11 cellular contexts compared by ENCODE assay signal in genomic region chr17:49616546-49617205, GRCh38. TPM values are rescaled to one million over a fixed set of nuclear protein-coding genes. Genes with fewer than 3 reads are reported as not detected.
DNase-seq lines count a peak whose midpoint lies in the region; ATAC-seq and TF ChIP-seq lines count a peak whose summit lies in the region.
"Had no signal": no experiment of that assay in that cellular context is flagged by ENCODE, and none has a peak within 500 bp of the region (broad histone marks: within the 10 kb centered on the region; RNA-seq: fewer than 3 reads in every experiment).

No MANE protein-coding gene starts in this region.

- 67 to 72% (median 68%) methylated on average over 10 of the region's 10 CpGs for WGBS in adrenal gland, 4 donors
- 21 to 37% methylated on average over 10 of the region's 10 CpGs for WGBS in heart right ventricle, 2 donors

- peaks cover 14 to 41% (median 24%) of the 10 kb centered on the region in 5 donors for H3K36me3 Mint-ChIP-seq in naive thymus-derived CD4-positive, alpha-beta T cell

- TF ChIP-seq POLR2A in adrenal gland (IDR thresholded peaks at IDR 0.05) (no peak), gastrocnemius medialis (IDR thresholded peaks at IDR 0.05) (no peak)

- H3K27me3 ChIP-seq in adrenal gland (no peaks in the 10 kb centered on the region), heart right ventricle (no peaks in the 10 kb centered on the region), gastrocnemius medialis (no peaks in the 10 kb centered on the region)
- H3K27me3 ChIP-seq in naive thymus-derived CD4-positive, alpha-beta T cell (ENCODE audit: control insufficient read depth in 2 of 2, insufficient read depth in 2 of 2, low read length in 2 of 2), result no peaks in the 10 kb centered on the region

- H3K4me3 Mint-ChIP-seq in naive thymus-derived CD4-positive, alpha-beta T cell, result no peak overlapping the region
- H3K4me3 Mint-ChIP-seq: nephron had no signal

- intact Hi-C loops in adrenal gland (cut with DNase I) (no loop called here), heart right ventricle (cut with DNase I) (loop anchor here in 6 of 10 donors (2.0 to 10.0 kb wide), 5 partner anchors 39 to 76 kb away; partner anchors contain the start of genes SPOP (in 3 of the 6) and NXPH3 (in 2 of the 6)), gastrocnemius medialis (cut with DNase I; ENCODE audit: low total_unique reads) (no loop called here)
- intact Hi-C loops in naive thymus-derived CD4-positive, alpha-beta T cell (cut with micrococcal nuclease), result loop anchor here in 1 of 2 donors (5.0 kb wide), 1 partner anchor 81 kb away; no protein-coding TSS in a partner anchor

- H3K36me3 ChIP-seq in adrenal gland (replicated peaks in 1 of 2) (peaks cover 0 to 46% of the 10 kb centered on the region in 2 donors), heart right ventricle (peaks cover 0 to 90% (median 26%) of the 10 kb centered on the region in 9 donors), gastrocnemius medialis (peaks cover 0 to 44% of the 10 kb centered on the region in 2 donors)
- peaks cover 15 to 71% (median 33%) of the 10 kb centered on the region in 3 experiments for H3K36me3 ChIP-seq in naive thymus-derived CD4-positive, alpha-beta T cell (ENCODE audit: control insufficient read depth in 2 of 3, insufficient read depth in 3 of 3, low read length in 3 of 3)

- ATAC-seq in heart right ventricle (peak; percentile 81 to 92 (median 84)), gastrocnemius medialis (peak; percentile 51 to 69), HG02840 (IDR thresholded peaks at IDR 0.05; ENCODE audit: low FRiP score, unreplicated experiment) (no peak)
- ATAC-seq in naive thymus-derived CD4-positive, alpha-beta T cell, result no peak

- DNase-seq in GM04504 (ENCODE audit: low read depth), result peak; percentile 64
- DNase-seq in adrenal gland, result peak in 6 of 7 donors; percentile 23 to 67 (median 43)
- DNase-seq in heart right ventricle, result peak; percentile 65 to 74
- DNase-seq in gastrocnemius medialis, result peak; percentile 49 to 75
- no peak for DNase-seq in NCI-H1930 (lab: John Stamatoyannopoulos, UW)
- DNase-seq in naive thymus-derived CD4-positive, alpha-beta T cell, result no peak
- DNase-seq in NCI-H69 (lab: John Stamatoyannopoulos, UW), result no peak
- DNase-seq: GDM1 had no signal

- H3K9me3 ChIP-seq in adrenal gland (replicated peaks in 1 of 3), result no peaks in the 10 kb centered on the region
- H3K9me3 ChIP-seq in heart right ventricle, result no peaks in the 10 kb centered on the region
- no peaks in the 10 kb centered on the region for H3K9me3 ChIP-seq in gastrocnemius medialis
- no peaks in the 10 kb centered on the region for H3K9me3 ChIP-seq in naive thymus-derived CD4-positive, alpha-beta T cell (ENCODE audit: control insufficient read depth in 2 of 3, low read length in 3 of 3)

- TF ChIP-seq CTCF in adrenal gland (IDR thresholded peaks at IDR 0.05) (no peak), heart right ventricle (IDR thresholded peaks at IDR 0.05) (no peak), gastrocnemius medialis (IDR thresholded peaks at IDR 0.05 in 4 of 5, conservative IDR thresholded peaks at IDR 0.05 in 1 of 5) (no peak)

- peak overlapping the region in 2 of 5 donors; percentile 4 to 16 for H3K27ac ChIP-seq in adrenal gland
- peak overlapping the region in 9 of 10 donors; percentile 2 to 70 (median 59) for H3K27ac ChIP-seq in heart right ventricle
- H3K27ac ChIP-seq in gastrocnemius medialis, result peak overlapping the region; percentile 49 to 73 (median 67)
- no peak overlapping the region for H3K27ac ChIP-seq in naive thymus-derived CD4-positive, alpha-beta T cell (ENCODE audit: low read depth, low read length)

- CTCF ChIA-PET in naive thymus-derived CD4-positive, alpha-beta T cell (lab: Charles Lee), result interaction anchor here (1.5 kb wide), 1 partner anchor 15 kb away, joined by 4 read pairs; no protein-coding TSS in a partner anchor

- H3K27me3 Mint-ChIP-seq in naive thymus-derived CD4-positive, alpha-beta T cell, result no peaks in the 10 kb centered on the region

- peak overlapping the region in 1 of 9 donors; percentile 20 for H3K27ac Mint-ChIP-seq in naive thymus-derived CD4-positive, alpha-beta T cell

- no peak overlapping the region for H3K4me3 ChIP-seq in adrenal gland
- H3K4me3 ChIP-seq in heart right ventricle, result peak overlapping the region in 1 of 10 donors; percentile 3
- H3K4me3 ChIP-seq in gastrocnemius medialis, result no peak overlapping the region
- H3K4me3 ChIP-seq in naive thymus-derived CD4-positive, alpha-beta T cell (ENCODE audit: low read length), result no peak overlapping the region

- peaks cover 0 to 14% (median 10%) of the 10 kb centered on the region in 7 donors for H3K4me1 Mint-ChIP-seq in naive thymus-derived CD4-positive, alpha-beta T cell

- POLR2A ChIA-PET in naive thymus-derived CD4-positive, alpha-beta T cell (lab: Charles Lee), result no interaction called here

- H3K9me3 Mint-ChIP-seq in naive thymus-derived CD4-positive, alpha-beta T cell, result no peaks in the 10 kb centered on the region
- H3K9me3 Mint-ChIP-seq: nephron had no signal

- in situ Hi-C loops in gastrocnemius medialis (cut with MboI; ENCODE audit: low sequenced_read_pairs in 4 of 4), result no loop called here

- peaks cover 0 to 41% of the 10 kb centered on the region in 2 donors for H3K4me1 ChIP-seq in adrenal gland (replicated peaks in 1 of 2)
- peaks cover 4 to 70% (median 42%) of the 10 kb centered on the region in 9 donors for H3K4me1 ChIP-seq in heart right ventricle
- H3K4me1 ChIP-seq in gastrocnemius medialis, result peaks cover 47 to 49% of the 10 kb centered on the region in 2 donors
- no peaks in the 10 kb centered on the region for H3K4me1 ChIP-seq in naive thymus-derived CD4-positive, alpha-beta T cell (ENCODE audit: control insufficient read depth in 2 of 2, insufficient read depth in 2 of 2, low read length in 2 of 2)

RNA-seq across cellular contexts. Expression of gene NXPH3, which starts 41.0 kb away (rescaled TPM):
- total RNA-seq in adrenal gland, result 1 to 10 TPM in 6 of 8 donors, under 1 TPM in 2; 0.30 to 6.1 (median 1.3) TPM
- 1 to 10 TPM in 1 of 3 donors, under 1 TPM in 2; 0.80 to 1.3 (median 0.88) TPM for polyA plus RNA-seq in adrenal gland
- total RNA-seq in heart right ventricle, result 1 to 10 TPM; 2.2 to 4.4 (median 3.2) TPM
- 1 to 10 TPM; 2.3 to 5.9 TPM for polyA plus RNA-seq in heart right ventricle
- 1 to 10 TPM; 1.3 to 3.0 (median 1.7) TPM for total RNA-seq in gastrocnemius medialis
- total RNA-seq in naive thymus-derived CD4-positive, alpha-beta T cell, result not detected
- polyA plus RNA-seq in naive thymus-derived CD4-positive, alpha-beta T cell, result not detected
- total RNA-seq: NCI-H460 had no signal

Comparison
In these comparisons a context has a peak if more than half of its experiments do, and no peak if none do; other contexts are left out.
1. DNase-seq: peak in GM04504 (single experiment), adrenal gland (6 of 7), heart right ventricle (2 of 2) and gastrocnemius medialis (2 of 2); none in NCI-H1930 (0 of 2), naive thymus-derived CD4-positive, alpha-beta T cell (0 of 9) and NCI-H69 (single experiment).
2. ATAC-seq: peak in heart right ventricle (8 of 8) and gastrocnemius medialis (2 of 2); none in naive thymus-derived CD4-positive, alpha-beta T cell (single experiment) and HG02840 (single experiment).
3. intact Hi-C loops: an anchor here in heart right ventricle (2.0 to 10.0 kb wide); none called in adrenal gland and gastrocnemius medialis.